18 cellular contexts compared by ENCODE assay signal in genomic region chr7:47381132-47381495, GRCh38.
DNase-seq lines count a peak whose midpoint lies in the region; ATAC-seq, FAIRE-seq and TF ChIP-seq lines count a peak whose summit lies in the region.
"Had no signal": no experiment of that assay in that cellular context is flagged by ENCODE, and none has a peak within 500 bp of the region (broad histone marks: within the 10 kb centered on the region; RNA-seq: fewer than 3 reads in every experiment).

No MANE protein-coding gene starts in this region.

- in situ Hi-C loops in gastrocnemius medialis (cut with MboI; ENCODE audit: low sequenced_read_pairs in 4 of 4): no loop called here

- 44% methylated on average over 6 of the region's 6 CpGs for WGBS in smooth muscle cell (ENCODE audit: low lambda C conversion rate)

- intact Hi-C loops in lower lobe of right lung (cut with DNase I): no loop called here
- intact Hi-C loops in gastrocnemius medialis (cut with DNase I; ENCODE audit: low total_unique reads): no loop called here

- no peak overlapping the region for H3K4me3 Mint-ChIP-seq in astrocyte (ENCODE audit: unreplicated experiment)
- H3K4me3 Mint-ChIP-seq in activated naive CD4-positive, alpha-beta T cell treated with anti-CD3 and anti-CD28 coated beads, Interleukin-2, amount 10 ng/mL, durations not matched to agents 7 days and 5 days: no peak overlapping the region
- H3K4me3 Mint-ChIP-seq: H9, natural killer cell had no signal

- H3K4me1 Mint-ChIP-seq in astrocyte (ENCODE audit: low read depth, unreplicated experiment): peaks cover 54% of the 10 kb centered on the region
- no peaks in the 10 kb centered on the region for H3K4me1 Mint-ChIP-seq in activated naive CD4-positive, alpha-beta T cell treated with anti-CD3 and anti-CD28 coated beads, Interleukin-2, amount 10 ng/mL, durations not matched to agents 7 days and 5 days
- H3K4me1 Mint-ChIP-seq: natural killer cell had no signal

- CTCF ChIA-PET in activated naive CD4-positive, alpha-beta T cell treated with anti-CD3 and anti-CD28 coated beads, Interleukin-2, amount 10 ng/mL, durations not matched to agents 7 days and 5 days (lab: Charles Lee): no interaction called here

- H3K4me2 ChIP-seq in astrocyte (ENCODE audit: low read length): peak overlapping the region; percentile 78
- H3K4me2 ChIP-seq in smooth muscle cell: peak overlapping the region; percentile 78

- H3K27me3 ChIP-seq in HUES48 (ENCODE audit: control insufficient read depth, insufficient read depth, low read length): no peaks in the 10 kb centered on the region
- no peaks in the 10 kb centered on the region for H3K27me3 ChIP-seq in astrocyte (ENCODE audit: insufficient read depth, low read length)
- no peaks in the 10 kb centered on the region for H3K27me3 ChIP-seq in lower lobe of right lung (ENCODE audit: low read depth)
- no peaks in the 10 kb centered on the region for H3K27me3 ChIP-seq in smooth muscle cell (ENCODE audit: low read depth)
- H3K27me3 ChIP-seq in gastrocnemius medialis: no peaks in the 10 kb centered on the region

- H3K9me3 ChIP-seq in HUES48 (ENCODE audit: control insufficient read depth, insufficient read depth, low read length): no peaks in the 10 kb centered on the region
- no peaks in the 10 kb centered on the region for H3K9me3 ChIP-seq in astrocyte (ENCODE audit: insufficient read depth, low read depth, low read length)
- H3K9me3 ChIP-seq in lower lobe of right lung: no peaks in the 10 kb centered on the region
- no peaks in the 10 kb centered on the region for H3K9me3 ChIP-seq in smooth muscle cell (replicated peaks; ENCODE audit: low read depth)
- no peaks in the 10 kb centered on the region for H3K9me3 ChIP-seq in gastrocnemius medialis

- DNase-seq in astrocyte (ENCODE audit: low read depth): peak; percentile 49
- DNase-seq in lower lobe of right lung: no peak
- DNase-seq in smooth muscle cell (lab: John Stamatoyannopoulos, UW; ENCODE audit: unreplicated experiment): no peak
- no peak for DNase-seq in gastrocnemius medialis
- DNase-seq in AG08395 (ENCODE audit: low spot score): no peak
- no peak for DNase-seq in activated naive CD4-positive, alpha-beta T cell treated with anti-CD3 and anti-CD28 coated beads, Interleukin-2, amount 10 ng/mL, durations not matched to agents 7 days and 5 days
- DNase-seq: activated CD8-positive, alpha-beta memory T cell treated with anti-CD3 and anti-CD28 coated beads for 24 hours; activated effector memory CD4-positive, alpha-beta T cell treated with Interleukin-2 at 50 U/mL for 16 hours; aorta; DND-41; KG1; left ventricle myocardium superior; natural killer cell; NCI-H146 had no signal

- peak overlapping the region; percentile 72 for H3K27ac Mint-ChIP-seq in astrocyte (ENCODE audit: unreplicated experiment)
- H3K27ac Mint-ChIP-seq in activated naive CD4-positive, alpha-beta T cell treated with anti-CD3 and anti-CD28 coated beads, Interleukin-2, amount 10 ng/mL, durations not matched to agents 7 days and 5 days: no peak overlapping the region
- H3K27ac Mint-ChIP-seq: natural killer cell had no signal

- peak overlapping the region; percentile 69 for H3K27ac ChIP-seq in HUES48 (ENCODE audit: low read depth, low read length)
- no peak overlapping the region for H3K27ac ChIP-seq in astrocyte (ENCODE audit: low read depth, low read length)
- no peak overlapping the region for H3K27ac ChIP-seq in lower lobe of right lung
- peak overlapping the region; percentile 67 for H3K27ac ChIP-seq in smooth muscle cell (ENCODE audit: low read depth)
- no peak overlapping the region for H3K27ac ChIP-seq in gastrocnemius medialis
- H3K27ac ChIP-seq: C4-2B had no signal

- ATAC-seq in lower lobe of right lung: no peak
- no peak for ATAC-seq in HG02678 (IDR thresholded peaks at IDR 0.05; ENCODE audit: unreplicated experiment)
- ATAC-seq in gastrocnemius medialis: no peak
- ATAC-seq: natural killer cell had no signal

- H2AFZ ChIP-seq in astrocyte (ENCODE audit: low read depth, low read length) (no peak overlapping the region), smooth muscle cell (ENCODE audit: low read depth) (no peak overlapping the region)

- H3K4me3 ChIP-seq in HUES48 (ENCODE audit: low read depth, low read length) (no peak overlapping the region; the same call in 1 of the 2 replicates), astrocyte (ENCODE audit: insufficient read depth, low read depth, low read length) (no peak overlapping the region), lower lobe of right lung (peak overlapping the region; percentile 38), smooth muscle cell (no peak overlapping the region), gastrocnemius medialis (no peak overlapping the region)

- H3K36me3 ChIP-seq in HUES48 (ENCODE audit: control insufficient read depth, insufficient read depth, low read length): no peaks in the 10 kb centered on the region
- H3K36me3 ChIP-seq in astrocyte (ENCODE audit: insufficient read depth, low read length): no peaks in the 10 kb centered on the region
- peaks cover 22% of the 10 kb centered on the region for H3K36me3 ChIP-seq in lower lobe of right lung
- no peaks in the 10 kb centered on the region for H3K36me3 ChIP-seq in smooth muscle cell (ENCODE audit: low read depth)
- no peaks in the 10 kb centered on the region for H3K36me3 ChIP-seq in gastrocnemius medialis

- H3K79me2 ChIP-seq in astrocyte (ENCODE audit: insufficient read depth, low read length): peaks cover 2% of the 10 kb centered on the region
- H3K79me2 ChIP-seq in smooth muscle cell (ENCODE audit: low read depth): no peaks in the 10 kb centered on the region

- no peak overlapping the region for H3K9ac ChIP-seq in HUES48 (ENCODE audit: low read depth, low read length)
- no peak overlapping the region for H3K9ac ChIP-seq in astrocyte (ENCODE audit: low read length)
- H3K9ac ChIP-seq in smooth muscle cell (ENCODE audit: low read depth): no peak overlapping the region

- H3K4me1 ChIP-seq in HUES48 (ENCODE audit: control insufficient read depth, insufficient read depth, low read length) (peaks cover 27% of the 10 kb centered on the region), astrocyte (ENCODE audit: insufficient read depth, low read length) (peaks cover 23% of the 10 kb centered on the region), lower lobe of right lung (peaks cover 19% of the 10 kb centered on the region), smooth muscle cell (ENCODE audit: low read depth) (peaks cover 26% of the 10 kb centered on the region), gastrocnemius medialis (peaks cover 32 to 35% of the 10 kb centered on the region in 2 donors)

- no peaks in the 10 kb centered on the region for H3K27me3 Mint-ChIP-seq in astrocyte (ENCODE audit: low read depth, unreplicated experiment)
- H3K27me3 Mint-ChIP-seq in activated naive CD4-positive, alpha-beta T cell treated with anti-CD3 and anti-CD28 coated beads, Interleukin-2, amount 10 ng/mL, durations not matched to agents 7 days and 5 days: peaks cover 3% of the 10 kb centered on the region

- H3F3A ChIP-seq in smooth muscle cell (ENCODE audit: low read depth): peaks cover 26% of the 10 kb centered on the region

- no peak for FAIRE-seq in astrocyte (lab: Jason Lieb, UNC)

- no peaks in the 10 kb centered on the region for H3K9me3 Mint-ChIP-seq in astrocyte (ENCODE audit: unreplicated experiment)
- H3K9me3 Mint-ChIP-seq in activated naive CD4-positive, alpha-beta T cell treated with anti-CD3 and anti-CD28 coated beads, Interleukin-2, amount 10 ng/mL, durations not matched to agents 7 days and 5 days: no peaks in the 10 kb centered on the region
- H3K9me3 Mint-ChIP-seq: H9, natural killer cell had no signal

- peaks cover 97% of the 10 kb centered on the region for H4K20me1 ChIP-seq in astrocyte (ENCODE audit: insufficient read depth, low read length)
- H4K20me1 ChIP-seq in smooth muscle cell (ENCODE audit: low read depth): peaks cover 98% of the 10 kb centered on the region

- no peak for TF ChIP-seq POLR2A in gastrocnemius medialis (IDR thresholded peaks at IDR 0.05)

- TF ChIP-seq CTCF in astrocyte (IDR thresholded peaks at IDR 0.05; ENCODE audit: insufficient read depth, low read depth, low read length): no peak
- TF ChIP-seq CTCF in lower lobe of right lung (IDR thresholded peaks at IDR 0.05): no peak
- no peak for TF ChIP-seq CTCF in smooth muscle cell (IDR thresholded peaks at IDR 0.05; ENCODE audit: borderline replicate concordance, insufficient read depth, poor library complexity, severe bottlenecking)
- no peak for TF ChIP-seq CTCF in gastrocnemius medialis (IDR thresholded peaks at IDR 0.05 in 4 of 5, conservative IDR thresholded peaks at IDR 0.05 in 1 of 5)

- peaks cover 13% of the 10 kb centered on the region for H3K36me3 Mint-ChIP-seq in astrocyte (ENCODE audit: low read depth, unreplicated experiment)
- no peaks in the 10 kb centered on the region for H3K36me3 Mint-ChIP-seq in activated naive CD4-positive, alpha-beta T cell treated with anti-CD3 and anti-CD28 coated beads, Interleukin-2, amount 10 ng/mL, durations not matched to agents 7 days and 5 days
- H3K36me3 Mint-ChIP-seq: natural killer cell had no signal

Comparison
In these comparisons a context has a peak if more than half of its experiments do, and no peak if none do; other contexts are left out.
1. H3K27ac ChIP-seq: peak in HUES48 (single experiment) and smooth muscle cell (single experiment); none in astrocyte (single experiment), lower lobe of right lung (single experiment) and gastrocnemius medialis (0 of 4).